ENCODE assay signal across 21 cellular contexts in genomic region chr2:36337354-36337753, GRCh38. TPM values are rescaled to one million over a fixed set of nuclear protein-coding genes. Genes with fewer than 3 reads are reported as not detected.
DNase-seq lines count a peak whose midpoint lies in the region; ATAC-seq, FAIRE-seq and TF ChIP-seq lines count a peak whose summit lies in the region.
"Had no signal": no experiment of that assay in that cellular context is flagged by ENCODE, and none has a peak within 500 bp of the region (broad histone marks: within the 10 kb centered on the region; RNA-seq: fewer than 3 reads in every experiment).

No MANE protein-coding gene starts in this region.

- DNase-seq in GM12891 (ENCODE audit: insufficient read length, low spot score) (no peak), D721Med (ENCODE audit: insufficient read length, low spot score) (no peak), Ammon's horn (ENCODE audit: low spot score) (no peak)
- DNase-seq: activated CD4-positive, alpha-beta T cell treated with anti-CD3 and anti-CD28 coated beads for 4 hours; activated T-cell treated with anti-CD3 and anti-CD28 coated beads, Interleukin-2, amount 50 U/mL, for 24 hours; amniotic stem cell; Calu3; cerebellar nuclear complex; foreskin fibroblast; left lung; NCI-H2107; NCI-H82; stomach; uterus had no signal

- ATAC-seq in GM18502 (IDR thresholded peaks at IDR 0.05; ENCODE audit: poor library complexity, unreplicated experiment) (peak; percentile 72), GM18907 (IDR thresholded peaks at IDR 0.05; ENCODE audit: unreplicated experiment) (peak; percentile 80), HG02678 (IDR thresholded peaks at IDR 0.05; ENCODE audit: unreplicated experiment) (peak; percentile 67), HG03575 (IDR thresholded peaks at IDR 0.05; ENCODE audit: extremely low read depth, insufficient number of reproducible peaks, low FRiP score, unreplicated experiment) (peak; percentile 76), HG03280 (IDR thresholded peaks at IDR 0.05; ENCODE audit: unreplicated experiment) (no peak)
- ATAC-seq: left lung had no signal

- no peak for FAIRE-seq in GM12891 (lab: Jason Lieb, UNC)
- FAIRE-seq in D721Med (lab: Jason Lieb, UNC): no peak
- FAIRE-seq: endometrium, H1 had no signal

- TF ChIP-seq CTCF in D721Med (IDR thresholded peaks at IDR 0.05; ENCODE audit: insufficient read depth, missing control alignments): no peak

- TF ChIP-seq POLR2A in GM12891 (IDR thresholded peaks at IDR 0.05; ENCODE audit: low read depth, low read length): no peak

TF ChIP-seq in GM12891, 5 proteins besides CTCF, POLR2A, EP300 and RAD21:
- no peak for TF ChIP-seq TAF1 (IDR thresholded peaks at IDR 0.05; ENCODE audit: low read depth, low read length)
- TF ChIP-seq PAX5 (IDR thresholded peaks at IDR 0.05; ENCODE audit: insufficient read depth, low read length, severe bottlenecking): no peak

RNA-seq across cellular contexts. Expression of gene CRIM1, which starts 18.2 kb away (rescaled TPM):
- polyA plus RNA-seq in GM12891 (2012; ENCODE audit: low read depth, missing spikeins): 3.7 TPM
